Comparison of ENCODE assay signal across 9 cellular contexts in the genomic region with DNA sequence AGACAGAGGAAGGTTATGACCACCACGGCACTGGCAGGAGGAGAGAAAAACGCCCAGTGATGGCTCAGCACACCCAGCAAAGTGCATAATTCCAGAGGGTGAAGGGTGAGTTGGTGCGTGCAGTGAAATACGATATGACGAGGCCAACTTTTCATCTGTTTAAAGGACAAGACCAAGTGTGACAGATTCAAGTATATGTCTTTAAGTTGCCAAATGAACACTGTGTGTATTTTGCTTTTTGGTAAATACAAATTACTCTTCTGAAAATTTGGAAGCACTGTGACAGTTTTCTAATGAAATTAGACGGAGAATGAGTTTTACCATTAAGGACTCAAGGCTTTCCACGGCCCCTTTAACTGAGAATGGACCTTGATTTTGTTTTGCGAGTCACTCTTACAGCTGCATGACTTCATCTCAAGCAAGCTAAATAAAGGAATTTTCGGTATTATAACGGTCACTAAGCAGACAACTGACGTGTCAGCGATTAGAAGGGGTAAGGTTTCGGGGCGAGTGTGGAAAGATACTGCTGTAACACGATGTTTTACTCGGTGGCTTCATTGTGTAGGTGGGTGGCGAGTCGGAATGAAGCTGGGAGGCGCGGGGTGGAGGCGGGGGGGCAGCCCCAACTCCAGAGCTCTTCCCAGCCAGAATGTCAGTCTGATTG. TPM values are rescaled to one million over a fixed set of nuclear protein-coding genes. Genes with fewer than 3 reads are reported as not detected.
DNase-seq lines count a peak whose midpoint lies in the region; ATAC-seq, FAIRE-seq and TF ChIP-seq lines count a peak whose summit lies in the region.
"Had no signal": no experiment of that assay in that cellular context is flagged by ENCODE, and none has a peak within 500 bp of the region (broad histone marks: within the 10 kb centered on the region; RNA-seq: fewer than 3 reads in every experiment).

No MANE protein-coding gene starts in this region.

- H3K56ac ChIP-seq in H1 (replicated peaks; ENCODE audit: insufficient read length, low read depth, low read length), result no peak overlapping the region

- H4K8ac ChIP-seq in H1 (ENCODE audit: extremely low read depth, insufficient read depth, low read length), result no peak overlapping the region

- H3K18ac ChIP-seq in H1 (ENCODE audit: extremely low read depth, low read length), result no peak overlapping the region

- H3K27ac Mint-ChIP-seq in activated T-helper 2 cell treated with anti-CD3 and anti-CD28 coated beads, Interferon-gamma antibody, Interleukin-2, Interleukin-4, amounts not matched to agents 10 μg/mL and 5 μg/mL and 100 μg/mL, durations not matched to agents 14 hours and 24 hours and 36 hours, result no peak overlapping the region
- no peak overlapping the region for H3K27ac Mint-ChIP-seq in activated naive CD4-positive, alpha-beta T cell treated with anti-CD3 and anti-CD28 coated beads for 36 hours
- H3K27ac Mint-ChIP-seq: dendritic cell treated with granulocyte-macrophage colony-stimulating factor and Interleukin-4, amounts not matched to agents 40 ng/mL and 50 ng/mL, for 4 days had no signal

- H3K79me2 ChIP-seq in H1 (ENCODE audit: control insufficient read depth in 1 of 2, insufficient read depth in 2 of 2, low read length in 2 of 2), result no peaks in the 10 kb centered on the region

- H4K20me1 ChIP-seq in H1 (replicated peaks in 1 of 2; ENCODE audit: control insufficient read depth in 1 of 2, insufficient read depth in 2 of 2, low read length in 2 of 2), result peaks cover 0 to 2% of the 10 kb centered on the region in 2 experiments

- H2BK20ac ChIP-seq in H1 (ENCODE audit: low read length), result no peak overlapping the region

- H3K79me1 ChIP-seq in H1 (ENCODE audit: low read depth, low read length), result 0 out of 2 replicates have a peak, but pooled peaks cover 3% of the 10 kb centered on the region

- H2BK12ac ChIP-seq in H1 (ENCODE audit: low read depth, low read length), result no peak overlapping the region

- H3K36me3 Mint-ChIP-seq in activated T-helper 2 cell treated with anti-CD3 and anti-CD28 coated beads, Interferon-gamma antibody, Interleukin-2, Interleukin-4, amounts not matched to agents 10 μg/mL and 5 μg/mL and 100 μg/mL, durations not matched to agents 14 hours and 24 hours and 36 hours (ENCODE audit: low read depth), result no peaks in the 10 kb centered on the region
- no peaks in the 10 kb centered on the region for H3K36me3 Mint-ChIP-seq in activated naive CD4-positive, alpha-beta T cell treated with anti-CD3 and anti-CD28 coated beads for 36 hours (ENCODE audit: low read depth)

- no peak for TF ChIP-seq EP300 in H1 (IDR thresholded peaks at IDR 0.05; ENCODE audit: borderline replicate concordance in 1 of 2, low read depth in 2 of 2, low read length in 2 of 2)

- no peak overlapping the region for H3K14ac ChIP-seq in H1 (ENCODE audit: insufficient read length)

- TF ChIP-seq RAD21 in H1 (IDR thresholded peaks at IDR 0.05 in 1 of 2, conservative IDR thresholded peaks at IDR 0.05 in 1 of 2; ENCODE audit: low read depth in 2 of 2, low read length in 2 of 2), result no peak

- H3K4me2 ChIP-seq in H1 (ENCODE audit: insufficient read depth in 1 of 2, low read depth in 2 of 2, low read length in 2 of 2), result no peak overlapping the region

- ATAC-seq in HG03039 (IDR thresholded peaks at IDR 0.05; ENCODE audit: unreplicated experiment), result no peak

- intact Hi-C loops in activated T-helper 2 cell treated with anti-CD3 and anti-CD28 coated beads, Interferon-gamma antibody, Interleukin-2, Interleukin-4, amounts not matched to agents 10 μg/mL and 5 μg/mL and 100 μg/mL, durations not matched to agents 14 hours and 24 hours and 36 hours (cut with micrococcal nuclease), result no loop called here
- intact Hi-C loops in activated naive CD4-positive, alpha-beta T cell treated with anti-CD3 and anti-CD28 coated beads for 36 hours (cut with micrococcal nuclease), result no loop called here

- no peak overlapping the region for H3K27ac ChIP-seq in H1 (ENCODE audit: low read depth, low read length)
- H3K27ac ChIP-seq in mesodermal cell (ENCODE audit: low read depth, low read length, severe bottlenecking), result peak overlapping the region; percentile 18
- peak overlapping the region; percentile 6 for H3K27ac ChIP-seq in thymus (ENCODE audit: low read depth)

- FAIRE-seq in RCC 7860 (lab: Jason Lieb, UNC) (peak; percentile 40), H1 (lab: Jason Lieb, UNC) (no peak)

- H2AFZ ChIP-seq in H1 (ENCODE audit: low read length), result no peak overlapping the region

- H3K4ac ChIP-seq in H1 (replicated peaks; ENCODE audit: insufficient read length, low read depth, low read length), result no peak overlapping the region

- H3K4me1 ChIP-seq in H1 (replicated peaks in 1 of 4; ENCODE audit: control insufficient read depth in 3 of 4, insufficient read depth in 4 of 4, low read length in 3 of 4) (peaks cover 8 to 18% (median 11%) of the 10 kb centered on the region in 4 experiments), mesodermal cell (ENCODE audit: control insufficient read depth, insufficient read depth, low read length, poor library complexity, severe bottlenecking) (peaks cover 64% of the 10 kb centered on the region), thymus (ENCODE audit: control insufficient read depth, insufficient read depth, low read length) (no peaks in the 10 kb centered on the region)

- no peaks in the 10 kb centered on the region for H3K23me2 ChIP-seq in H1 (ENCODE audit: low read depth, low read length)

- no peak for TF ChIP-seq CTCF in H1 (IDR thresholded peaks at IDR 0.05; ENCODE audit: control extremely low read depth in 1 of 3, insufficient read depth in 1 of 3, low read depth in 1 of 3, low read length in 3 of 3)

- WGBS in H1 (ENCODE audit: extremely low coverage in 1 of 2, insufficient coverage in 1 of 2, insufficient read length in 1 of 2, insufficient replicate concordance in 2 of 2, low coverage in 1 of 2, low lambda C conversion rate in 2 of 2, missing lambda C conversion rate in 1 of 2), 2 experiments, result 88% methylated on average over 18 of the region's 21 CpGs; no CpG with 5 or more reads in 1 of the 2 experiments
- 94 to 97% methylated on average over 18 to 21 of the region's 21 CpGs for WGBS in mesodermal cell (ENCODE audit: insufficient coverage in 2 of 2), 2 experiments
- 90% methylated on average over 21 of the region's 21 CpGs for WGBS in thymus

- H3K23ac ChIP-seq in H1 (ENCODE audit: insufficient read length), result no peak overlapping the region

- no peak overlapping the region for H2BK15ac ChIP-seq in H1 (ENCODE audit: low read length)

- CTCF ChIA-PET in H1 (lab: Charles Lee; ENCODE audit: partially characterized antibody), result interaction anchor here (0.8 to 1.8 kb wide), 3 partner anchors 8 to 33 kb away, joined by 3 to 4 read pairs (median 4); no protein-coding TSS in a partner anchor
- CTCF ChIA-PET in activated naive CD4-positive, alpha-beta T cell treated with anti-CD3 and anti-CD28 coated beads for 36 hours (lab: Charles Lee), result interaction anchor here (0.6 to 0.8 kb wide), 2 partner anchors 9 to 45 kb away, joined by 3 read pairs; no protein-coding TSS in a partner anchor

- H3K9me3 ChIP-seq in H1 (ENCODE audit: insufficient read depth in 2 of 2, low read depth in 1 of 2, low read length in 1 of 2) (no peaks in the 10 kb centered on the region), mesodermal cell (ENCODE audit: control insufficient read depth, low read length) (no peaks in the 10 kb centered on the region), thymus (ENCODE audit: control insufficient read depth) (no peaks in the 10 kb centered on the region)

- H3K36me3 ChIP-seq in H1 (ENCODE audit: control insufficient read depth in 2 of 4, insufficient read depth in 4 of 4, low read length in 3 of 4) (no peaks in the 10 kb centered on the region; a peak in 1 of 8 replicates), mesodermal cell (ENCODE audit: control insufficient read depth, insufficient read depth, low read length) (peaks cover 85% of the 10 kb centered on the region), thymus (ENCODE audit: control insufficient read depth, insufficient read depth) (no peaks in the 10 kb centered on the region)

- H3K4me3 Mint-ChIP-seq in activated T-helper 2 cell treated with anti-CD3 and anti-CD28 coated beads, Interferon-gamma antibody, Interleukin-2, Interleukin-4, amounts not matched to agents 10 μg/mL and 5 μg/mL and 100 μg/mL, durations not matched to agents 14 hours and 24 hours and 36 hours (ENCODE audit: low read depth), result no peak overlapping the region
- no peak overlapping the region for H3K4me3 Mint-ChIP-seq in activated naive CD4-positive, alpha-beta T cell treated with anti-CD3 and anti-CD28 coated beads for 36 hours
- H3K4me3 Mint-ChIP-seq: dendritic cell treated with granulocyte-macrophage colony-stimulating factor and Interleukin-4, amounts not matched to agents 40 ng/mL and 50 ng/mL, for 4 days had no signal

- H2BK5ac ChIP-seq in H1 (ENCODE audit: low read depth, low read length), result no peak overlapping the region

- no peaks in the 10 kb centered on the region for H3K4me1 Mint-ChIP-seq in activated T-helper 2 cell treated with anti-CD3 and anti-CD28 coated beads, Interferon-gamma antibody, Interleukin-2, Interleukin-4, amounts not matched to agents 10 μg/mL and 5 μg/mL and 100 μg/mL, durations not matched to agents 14 hours and 24 hours and 36 hours (ENCODE audit: low read depth)
- no peaks in the 10 kb centered on the region for H3K4me1 Mint-ChIP-seq in activated naive CD4-positive, alpha-beta T cell treated with anti-CD3 and anti-CD28 coated beads for 36 hours (ENCODE audit: low read depth)

- no peak overlapping the region for H2BK120ac ChIP-seq in H1 (replicated peaks; ENCODE audit: low read depth, low read length)

- no peak overlapping the region for H4K91ac ChIP-seq in H1 (replicated peaks; ENCODE audit: insufficient read length, low read length)

- DNase-seq in RCC 7860 (ENCODE audit: low spot score), result peak; percentile 76
- no peak for DNase-seq in H1 (ENCODE audit: low read depth in 1 of 2, low spot score in 2 of 2)
- no peak for DNase-seq in stimulated activated naive CD4-positive, alpha-beta T cell treated with Interleukin-2 at 50 U/mL for 16 hours (lab: John Stamatoyannopoulos, UW)
- DNase-seq in activated T-helper 2 cell treated with anti-CD3 and anti-CD28 coated beads, Interferon-gamma antibody, Interleukin-2, Interleukin-4, amounts not matched to agents 10 μg/mL and 5 μg/mL and 100 μg/mL, durations not matched to agents 14 hours and 24 hours and 36 hours (ENCODE audit: low spot score), result no peak
- no peak for DNase-seq in activated naive CD4-positive, alpha-beta T cell treated with anti-CD3 and anti-CD28 coated beads for 36 hours

- H3K27me3 ChIP-seq in H1 (replicated peaks in 1 of 4; ENCODE audit: control insufficient read depth in 3 of 4, extremely low read depth in 1 of 4, insufficient read depth in 3 of 4, low read length in 3 of 4) (no peaks in the 10 kb centered on the region), thymus (ENCODE audit: control insufficient read depth, insufficient read depth) (no peaks in the 10 kb centered on the region)

- peaks cover 32% of the 10 kb centered on the region for H3K27me3 Mint-ChIP-seq in activated T-helper 2 cell treated with anti-CD3 and anti-CD28 coated beads, Interferon-gamma antibody, Interleukin-2, Interleukin-4, amounts not matched to agents 10 μg/mL and 5 μg/mL and 100 μg/mL, durations not matched to agents 14 hours and 24 hours and 36 hours (ENCODE audit: low read depth)
- H3K27me3 Mint-ChIP-seq in activated naive CD4-positive, alpha-beta T cell treated with anti-CD3 and anti-CD28 coated beads for 36 hours (ENCODE audit: low read depth), result peaks cover 30% of the 10 kb centered on the region

- POLR2A ChIA-PET in H1 (lab: Charles Lee; ENCODE audit: partially characterized antibody), result interaction anchor here (1.4 to 1.6 kb wide), 2 partner anchors 14 to 21 kb away, joined by 4 to 7 read pairs; no protein-coding TSS in a partner anchor

- no peak for TF ChIP-seq POLR2A in H1 (IDR thresholded peaks at IDR 0.05; ENCODE audit: control extremely low read depth in 1 of 2, low read depth in 2 of 2, low read length in 2 of 2)

- no peak overlapping the region for H4K5ac ChIP-seq in H1 (ENCODE audit: insufficient read length, low read depth, low read length)

- 0 out of 2 replicates have a peak overlapping the region, but pooled peaks have one; percentile 18 for H2AK5ac ChIP-seq in H1 (ENCODE audit: low read depth, low read length)

- no peak overlapping the region for H3K9ac ChIP-seq in H1 (replicated peaks in 1 of 4; ENCODE audit: extremely low read depth in 1 of 4, low read depth in 3 of 4, low read length in 3 of 4)

- no peak overlapping the region for H3K4me3 ChIP-seq in H1 (ENCODE audit: extremely low read depth in 1 of 4, insufficient read depth in 2 of 4, low read depth in 3 of 4, low read length in 4 of 4)
- no peak overlapping the region for H3K4me3 ChIP-seq in mesodermal cell (ENCODE audit: extremely low read depth, insufficient read depth, low read length, poor library complexity, severe bottlenecking)
- no peak overlapping the region for H3K4me3 ChIP-seq in thymus (ENCODE audit: low read length)

- peaks cover 6% of the 10 kb centered on the region for H3K9me3 Mint-ChIP-seq in activated T-helper 2 cell treated with anti-CD3 and anti-CD28 coated beads, Interferon-gamma antibody, Interleukin-2, Interleukin-4, amounts not matched to agents 10 μg/mL and 5 μg/mL and 100 μg/mL, durations not matched to agents 14 hours and 24 hours and 36 hours
- H3K9me3 Mint-ChIP-seq in activated naive CD4-positive, alpha-beta T cell treated with anti-CD3 and anti-CD28 coated beads for 36 hours, result no peaks in the 10 kb centered on the region
- H3K9me3 Mint-ChIP-seq: dendritic cell treated with granulocyte-macrophage colony-stimulating factor and Interleukin-4, amounts not matched to agents 40 ng/mL and 50 ng/mL, for 4 days had no signal

RNA-seq across cellular contexts. Expression of a gene that starts 22.8 kb away (rescaled TPM):
- 77.0 and 80.4 TPM in 2 replicates for total RNA-seq in H1 (2021; fragmentation: NEBNext Ultra II Directional; extraction: Animal tissue kit (Norgen Biotek cat#: 25700))
- polyA plus RNA-seq in H1 (2011; rRNA removed) (87.3 and 133 TPM in 2 replicates), thymus (63.1 TPM)
- polyA plus RNA-seq in H1 (2011; cell fraction: cytosol; rRNA removed), result 64.4 TPM
- polyA plus RNA-seq in H1 (2011; cell fraction: nucleus; rRNA removed), result 260 TPM
- 45.6 to 82.2 TPM (median 69.4 TPM) in 4 replicates for polyA plus RNA-seq in H1 (2012, experiment 1 of 2)
- 40.9 TPM for polyA plus RNA-seq in H1 (2012, experiment 2 of 2)
- 143 TPM for polyA plus RNA-seq in H1 (2013, experiment 1 of 2)
- 123 TPM for polyA plus RNA-seq in H1 (2013, experiment 2 of 2)
- polyA minus RNA-seq in H1 (2011; rRNA and poly(A)+ RNA removed), result 69.1 and 74.8 TPM in 2 replicates
- 78.9 TPM for polyA minus RNA-seq in H1 (2011; cell fraction: cytosol; rRNA and poly(A)+ RNA removed)
- 109 TPM for polyA minus RNA-seq in H1 (2011; cell fraction: nucleus; rRNA and poly(A)+ RNA removed)
- 583 TPM for polyA plus RNA-seq in mesodermal cell (2013, experiment 1 of 2)
- 545 TPM for polyA plus RNA-seq in mesodermal cell (2013, experiment 2 of 2)
- total RNA-seq in activated T-helper 2 cell treated with anti-CD3 and anti-CD28 coated beads, Interferon-gamma antibody, Interleukin-2, Interleukin-4, amounts not matched to agents 10 μg/mL and 5 μg/mL and 100 μg/mL, durations not matched to agents 14 hours and 24 hours and 36 hours, result not detected in 2 replicates
- total RNA-seq in activated naive CD4-positive, alpha-beta T cell treated with anti-CD3 and anti-CD28 coated beads for 36 hours, result not detected

RNA-seq across cellular contexts. Expression of a gene that starts 23.0 kb away (rescaled TPM):
- 82.0 and 91.0 TPM in 2 replicates for total RNA-seq in H1 (2021; fragmentation: NEBNext Ultra II Directional; extraction: Animal tissue kit (Norgen Biotek cat#: 25700))
- polyA plus RNA-seq in H1 (2011; rRNA removed) (30.7 and 31.7 TPM in 2 replicates), thymus (95.2 TPM)
- 31.3 TPM for polyA plus RNA-seq in H1 (2011; cell fraction: cytosol; rRNA removed)
- 69.4 TPM for polyA plus RNA-seq in H1 (2011; cell fraction: nucleus; rRNA removed)
- 39.8 to 46.7 TPM (median 43.8 TPM) in 4 replicates for polyA plus RNA-seq in H1 (2012, experiment 1 of 2)
- polyA plus RNA-seq in H1 (2012, experiment 2 of 2), result 17.1 TPM
- 88.0 TPM for polyA plus RNA-seq in H1 (2013, experiment 1 of 2)
- polyA plus RNA-seq in H1 (2013, experiment 2 of 2), result 83.1 TPM
- polyA minus RNA-seq in H1 (2011; rRNA and poly(A)+ RNA removed), result 46.9 and 65.9 TPM in 2 replicates
- 44.9 TPM for polyA minus RNA-seq in H1 (2011; cell fraction: cytosol; rRNA and poly(A)+ RNA removed)
- 51.4 TPM for polyA minus RNA-seq in H1 (2011; cell fraction: nucleus; rRNA and poly(A)+ RNA removed)
- polyA plus RNA-seq in mesodermal cell (2013, experiment 1 of 2), result 570 TPM
- 588 TPM for polyA plus RNA-seq in mesodermal cell (2013, experiment 2 of 2)
- total RNA-seq in activated T-helper 2 cell treated with anti-CD3 and anti-CD28 coated beads, Interferon-gamma antibody, Interleukin-2, Interleukin-4, amounts not matched to agents 10 μg/mL and 5 μg/mL and 100 μg/mL, durations not matched to agents 14 hours and 24 hours and 36 hours, result not detected in 2 replicates
- total RNA-seq in activated naive CD4-positive, alpha-beta T cell treated with anti-CD3 and anti-CD28 coated beads for 36 hours, result under 1 TPM in 1 of 2 experiments, not detected in 1; 0.07 TPM

Comparison
In these comparisons a context has a peak if more than half of its experiments do, and no peak if none do; other contexts are left out.
1. RNA of a gene that starts 22.8 kb away (total RNA-seq): 77.0 to 80.4 TPM in H1; not detected in activated naive CD4-positive, alpha-beta T cell treated with anti-CD3 and anti-CD28 coated beads for 36 hours and not detected in activated T-helper 2 cell treated with anti-CD3 and anti-CD28 coated beads, Interferon-gamma antibody, Interleukin-2, Interleukin-4, amounts not matched to agents 10 μg/mL and 5 μg/mL and 100 μg/mL, durations not matched to agents 14 hours and 24 hours and 36 hours; every median in the first group is over 10 times any median in the second.
2. RNA of a gene that starts 23.0 kb away (total RNA-seq): 82.0 to 91.0 TPM in H1; 0.07 TPM in activated naive CD4-positive, alpha-beta T cell treated with anti-CD3 and anti-CD28 coated beads for 36 hours and not detected in activated T-helper 2 cell treated with anti-CD3 and anti-CD28 coated beads, Interferon-gamma antibody, Interleukin-2, Interleukin-4, amounts not matched to agents 10 μg/mL and 5 μg/mL and 100 μg/mL, durations not matched to agents 14 hours and 24 hours and 36 hours; every median in the first group is over 10 times any median in the second.